8 cellular contexts compared by ENCODE assay signal in the genomic region with DNA sequence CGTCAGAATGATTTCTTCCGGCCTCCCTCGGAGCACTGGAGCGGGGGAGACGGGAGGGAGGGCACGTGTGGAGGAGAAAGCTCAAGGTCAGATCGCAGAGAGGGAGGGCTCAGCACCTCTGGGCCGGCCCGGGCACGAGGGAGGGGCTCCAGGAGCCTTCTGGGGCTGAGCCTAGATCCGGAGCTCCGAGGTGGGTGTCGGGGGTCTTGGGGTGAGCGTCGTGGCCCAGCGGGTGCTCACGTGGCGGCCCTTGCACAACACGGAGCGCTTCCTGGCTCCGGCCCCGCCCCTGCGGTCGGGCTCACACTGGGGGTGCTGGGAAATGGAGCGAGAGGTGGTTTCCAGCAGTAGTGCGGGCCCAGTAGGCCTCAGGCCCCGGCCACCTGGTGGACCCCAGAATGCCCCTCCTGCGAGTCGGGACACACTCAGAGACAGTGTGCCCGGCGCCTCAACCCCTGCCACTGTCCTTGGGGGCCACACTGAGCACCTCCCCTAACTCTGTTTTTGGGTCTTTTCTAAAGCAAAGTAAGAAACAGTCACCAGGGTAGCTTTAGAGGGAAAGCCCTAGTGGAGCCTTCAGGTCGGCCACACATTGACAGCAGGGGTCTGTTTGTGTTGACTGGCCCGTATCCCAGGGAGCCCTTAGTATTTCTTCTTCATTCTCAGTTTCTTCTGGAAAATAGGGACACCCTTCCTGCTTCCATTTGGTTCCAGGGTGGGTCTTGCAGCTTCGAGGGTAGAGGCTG. TPM values are rescaled to one million over a fixed set of nuclear protein-coding genes. Genes with fewer than 3 reads are reported as not detected.
DNase-seq lines count a peak whose midpoint lies in the region; ATAC-seq, FAIRE-seq and TF ChIP-seq lines count a peak whose summit lies in the region.

No MANE protein-coding gene starts in this region.

- H3K4me2 ChIP-seq in DND-41 (ENCODE audit: insufficient read depth, low read length) = peak overlapping the region; percentile 85
- H3K4me2 ChIP-seq in K562 (ENCODE audit: insufficient read depth, low read length) = peak overlapping the region; percentile 88

- TF ChIP-seq POLR2A in K562 (conservative IDR thresholded peaks at IDR 0.05) (peak; percentile 69), spleen (IDR thresholded peaks at IDR 0.05) (no peak)

- TF ChIP-seq EP300 in K562 (IDR thresholded peaks at IDR 0.05; ENCODE audit: low read length) = no peak; the same call in 1 of the 2 replicates

- intact Hi-C loops in K562 (cut with micrococcal nuclease) = no loop called here
- intact Hi-C loops in spleen (cut with DNase I; ENCODE audit: low total_unique reads) = no loop called here

- H3K36me3 Mint-ChIP-seq in T-helper 2 cell treated with Interferon-gamma antibody and Interleukin-4, amounts not matched to agents 5 μg/mL and 100 μg/mL, for 36 hours (ENCODE audit: low read depth) = peaks cover 41% of the 10 kb centered on the region

- FAIRE-seq in K562 (lab: Jason Lieb, UNC) = peak; percentile 40

- H3K27ac ChIP-seq in DND-41 (ENCODE audit: low read length) (peak overlapping the region; percentile 95), HL-60 (replicated peaks) (peak overlapping the region; percentile 99), K562 (ENCODE audit: extremely low read depth, low read depth, low read length) (peak overlapping the region; percentile 96), spleen (peak overlapping the region; percentile 85 to 99 (median 96))

- peaks cover 49% of the 10 kb centered on the region for H3K36me3 ChIP-seq in DND-41 (ENCODE audit: insufficient read depth, low read length)
- H3K36me3 ChIP-seq in K562 (ENCODE audit: control insufficient read depth, insufficient read depth, low read length) = peaks cover 48% of the 10 kb centered on the region
- peaks cover 10 to 45% (median 41%) of the 10 kb centered on the region in 6 donors for H3K36me3 ChIP-seq in spleen

- H3K4me3 Mint-ChIP-seq in T-helper 2 cell treated with Interferon-gamma antibody and Interleukin-4, amounts not matched to agents 5 μg/mL and 100 μg/mL, for 36 hours = peak overlapping the region; percentile 93

- H3K79me2 ChIP-seq in DND-41 (ENCODE audit: insufficient read depth, low read length) (peaks cover 38% of the 10 kb centered on the region), K562 (ENCODE audit: control insufficient read depth, insufficient read depth, low read length) (peaks cover 39% of the 10 kb centered on the region)

- no TSS peak for BruUV-seq in K562 (replicated peaks; lab: Mats Ljungman, UMichigan)

- peak; percentile 76 for ATAC-seq in DND-41 (ENCODE audit: insufficient read depth, low read depth)
- ATAC-seq in GM19468 (IDR thresholded peaks at IDR 0.05; ENCODE audit: extremely low read depth, unreplicated experiment) = peak; percentile 55
- ATAC-seq in K562 = peak; percentile 83

- H3K9me3 ChIP-seq in DND-41 (ENCODE audit: insufficient read depth, low read length, severe bottlenecking) (no peaks in the 10 kb centered on the region), K562 (replicated peaks; ENCODE audit: control insufficient read depth, insufficient read depth, low read depth, low read length) (no peaks in the 10 kb centered on the region), spleen (no peaks in the 10 kb centered on the region)

- POLR2A ChIA-PET in K562 (lab: Yijun Ruan, JAX) = interaction anchor here (0.5 to 2.7 kb wide), 16 partner anchors 11 to 1526 kb away, joined by 3 to 9 read pairs (median 4); a partner anchor contains a TSS

- peak overlapping the region; percentile 99 for H3K9ac ChIP-seq in DND-41 (ENCODE audit: low read depth, low read length)
- H3K9ac ChIP-seq in K562 (ENCODE audit: insufficient read depth in 1 of 2, low read depth in 2 of 2, low read length in 2 of 2) = peak overlapping the region; percentile 95 to 99

- peak overlapping the region; percentile 95 for H3K27ac Mint-ChIP-seq in T-helper 2 cell treated with Interferon-gamma antibody and Interleukin-4, amounts not matched to agents 5 μg/mL and 100 μg/mL, for 36 hours

- peak; percentile 83 for DNase-seq in DND-41
- DNase-seq in HL-60 (ENCODE audit: low read depth in 1 of 2, low spot score in 1 of 2) = peak; percentile 86 to 89
- peak; percentile 80 for DNase-seq in T-helper 2 cell treated with Interferon-gamma antibody and Interleukin-4, amounts not matched to agents 5 μg/mL and 100 μg/mL, for 36 hours (ENCODE audit: low spot score)
- peak; percentile 82 to 89 (median 87) for DNase-seq in K562 (ENCODE audit: extremely low read depth in 1 of 4, low spot score in 3 of 4)
- DNase-seq in iPS-NIHi11 (ENCODE audit: low spot score) = peak; percentile 73
- peak; percentile 97 for DNase-seq in spleen
- no peak for DNase-seq in foreskin melanocyte

- no peaks in the 10 kb centered on the region for H3K27me3 Mint-ChIP-seq in T-helper 2 cell treated with Interferon-gamma antibody and Interleukin-4, amounts not matched to agents 5 μg/mL and 100 μg/mL, for 36 hours (ENCODE audit: low read depth)

- H4K20me1 ChIP-seq in DND-41 (ENCODE audit: insufficient read depth, low read length) = peaks cover 61% of the 10 kb centered on the region
- peaks cover 25% of the 10 kb centered on the region for H4K20me1 ChIP-seq in K562 (replicated peaks; ENCODE audit: control insufficient read depth, insufficient read depth, low read length)

- in situ Hi-C loops in K562 (cut with MboI) = no loop called here

- H3K4me3 ChIP-seq in DND-41 (ENCODE audit: low read depth in 1 of 2, low read length in 2 of 2) = peak overlapping the region; percentile 74 to 81
- peak overlapping the region; percentile 70 for H3K4me3 ChIP-seq in HL-60 (replicated peaks; ENCODE audit: insufficient read depth, low read length)
- peak overlapping the region; percentile 88 for H3K4me3 ChIP-seq in K562
- peak overlapping the region; percentile 52 to 93 (median 78) for H3K4me3 ChIP-seq in spleen

- CTCF ChIA-PET in K562 (lab: Yijun Ruan, JAX; ENCODE audit: low intra/inter-chr PET ratio) = no interaction called here

- H2AFZ ChIP-seq in DND-41 (ENCODE audit: low read depth, low read length) = peak overlapping the region; percentile 89
- peak overlapping the region; percentile 74 for H2AFZ ChIP-seq in K562 (ENCODE audit: low read depth, low read length)

- peak in 1 of 2 experiments; percentile 6; a peak in 1 of 4 replicates for TF ChIP-seq RAD21 in K562 (CRISPR knock-in tag; conservative IDR thresholded peaks at IDR 0.05 in 1 of 2, IDR thresholded peaks at IDR 0.05 in 1 of 2)

- no peaks in the 10 kb centered on the region for H3K27me3 ChIP-seq in DND-41 (ENCODE audit: insufficient read depth, low read length, poor library complexity)
- no peaks in the 10 kb centered on the region for H3K27me3 ChIP-seq in HL-60 (ENCODE audit: insufficient read depth, poor library complexity, severe bottlenecking)
- no peaks in the 10 kb centered on the region for H3K27me3 ChIP-seq in K562 (ENCODE audit: control insufficient read depth in 2 of 2, insufficient read depth in 2 of 2, low read length in 2 of 2)
- no peaks in the 10 kb centered on the region for H3K27me3 ChIP-seq in spleen (replicated peaks in 1 of 7)

- H3K9me3 Mint-ChIP-seq in T-helper 2 cell treated with Interferon-gamma antibody and Interleukin-4, amounts not matched to agents 5 μg/mL and 100 μg/mL, for 36 hours = no peaks in the 10 kb centered on the region

- peaks cover 21% of the 10 kb centered on the region for H3K9me1 ChIP-seq in K562 (ENCODE audit: control insufficient read depth, insufficient read depth, low read length)

- peaks cover 42% of the 10 kb centered on the region for H3K4me1 ChIP-seq in DND-41 (ENCODE audit: insufficient read depth, low read length)
- peaks cover 30 to 54% of the 10 kb centered on the region in 2 experiments for H3K4me1 ChIP-seq in K562 (replicated peaks in 1 of 2; ENCODE audit: control insufficient read depth in 2 of 2, insufficient read depth in 2 of 2, low read length in 2 of 2)
- H3K4me1 ChIP-seq in spleen = peaks cover 15 to 83% (median 61%) of the 10 kb centered on the region in 6 donors

- WGBS in K562 (ENCODE audit: insufficient coverage, low coverage, missing lambda C conversion rate) = under 1% methylated on average over 24 of the region's 34 CpGs
- 5 to 8% (median 6%) methylated on average over 26 to 34 of the region's 34 CpGs for WGBS in spleen, 5 donors

- peaks cover 32% of the 10 kb centered on the region for H3K4me1 Mint-ChIP-seq in T-helper 2 cell treated with Interferon-gamma antibody and Interleukin-4, amounts not matched to agents 5 μg/mL and 100 μg/mL, for 36 hours (ENCODE audit: low read depth)

- no peak for TF ChIP-seq CTCF in DND-41 (IDR thresholded peaks at IDR 0.05; ENCODE audit: borderline replicate concordance, extremely low read depth, low read length, poor library complexity, severe bottlenecking)
- TF ChIP-seq CTCF in HL-60 (IDR thresholded peaks at IDR 0.05; ENCODE audit: insufficient read depth, low read length) = no peak
- TF ChIP-seq CTCF in K562 (IDR thresholded peaks at IDR 0.05 in 2 of 3, conservative IDR thresholded peaks at IDR 0.05 in 1 of 3; ENCODE audit: insufficient read depth in 2 of 3, low read depth in 1 of 3, low read length in 3 of 3) = no peak
- TF ChIP-seq CTCF in spleen (IDR thresholded peaks at IDR 0.05 in 8 of 11, conservative IDR thresholded peaks at IDR 0.05 in 3 of 11) = peak in 2 of 11 experiments; percentile 20 to 22

TF ChIP-seq in K562, 482 proteins besides CTCF, POLR2A, EP300 and RAD21 (continues in another document):
- peak; percentile 43; the same call in 1 of the 2 replicates for TF ChIP-seq LEF1 (IDR thresholded peaks at IDR 0.05)

RNA-seq across cellular contexts. Expression of a gene that starts 0.8 kb away (rescaled TPM):
- 96.3 and 215 TPM in 2 replicates for total RNA-seq in K562 (2011; cell fraction: chromatin; rRNA removed; ENCODE audit: low replicate concordance)
- 144 and 155 TPM in 2 replicates for total RNA-seq in K562 (2011; cell fraction: nucleolus; rRNA removed)
- total RNA-seq in K562 (2011; cell fraction: nucleoplasm; rRNA removed) = 118 and 119 TPM in 2 replicates
- 53.4 and 69.8 TPM in 2 replicates for total RNA-seq in K562 (2014; rRNA removed)
- total RNA-seq in K562 (2014; rRNA removed; fragmentation: Illumina TruSeq; extraction: Trizol) = 97.7 and 108 TPM in 2 replicates
- 117 and 119 TPM in 2 replicates for total RNA-seq in K562 (2015; rRNA removed; fragmentation: Illumina TruSeq; extraction: Trizol)
- 235 and 239 TPM in 2 replicates for total RNA-seq in K562 (2021)
- 148 and 175 TPM in 2 replicates for polyA plus RNA-seq in K562 (2011; rRNA removed)
- polyA plus RNA-seq in K562 (2011; cell fraction: cytosol; rRNA removed) = 202 and 255 TPM in 2 replicates
- polyA plus RNA-seq in K562 (2011; cell fraction: nucleus; rRNA removed) = 198 and 337 TPM in 2 replicates
- 180 and 222 TPM in 2 replicates for polyA plus RNA-seq in K562 (2012)
- 250 and 287 TPM in 2 replicates for polyA plus RNA-seq in K562 (2014; fragmentation: Illumina TruSeq; extraction: Trizol)
- polyA plus RNA-seq in K562 (2014; fragmentation: Nextera tagmentation; extraction: Ambion mirVana) = 10 to 100 TPM; 40.9 to 51.1 TPM
- 154 and 168 TPM in 2 replicates for polyA plus RNA-seq in K562 (2014; rRNA removed)
- 91.8 and 131 TPM in 2 replicates for polyA minus RNA-seq in K562 (2011; rRNA and poly(A)+ RNA removed)
- polyA minus RNA-seq in K562 (2011; cell fraction: cytosol; rRNA and poly(A)+ RNA removed) = 98.9 and 104 TPM in 2 replicates
- polyA minus RNA-seq in K562 (2011; cell fraction: nucleus; rRNA and poly(A)+ RNA removed) = 116 and 136 TPM in 2 replicates
- total RNA-seq in spleen = 10 to 100 TPM; 65.0 to 99.3 (median 73.2) TPM
- polyA plus RNA-seq in spleen = 10 to 100 TPM; 29.2 to 66.9 (median 33.5) TPM
